ENCODE assay signal across 15 cellular contexts in genomic region chr16:50252874-50253510, GRCh38.
"Had no signal": no experiment of that assay in that cellular context is flagged by ENCODE, and none has a peak within 500 bp of the region (broad histone marks: within the 10 kb centered on the region; RNA-seq: fewer than 3 reads in every experiment).

No MANE protein-coding gene starts in this region.

- ATAC-seq: activated CD4-positive, CD25-positive, alpha-beta regulatory T cell treated with anti-CD3 and anti-CD28 coated beads, Interleukin-2, amount 50 U/mL, for 24 hours; esophagus mucosa; left lung; stimulated activated naive B cell treated with anti-CD40 and anti-IgM and Interleukin-4, amounts not matched to agents 10 μg/mL and 1 μg/mL and 100 μg/mL, for 72 hours had no signal

- H3K27me3 ChIP-seq: adrenal gland, left lung, sigmoid colon, tibial nerve had no signal

- H3K27ac Mint-ChIP-seq: activated T-cell treated with anti-CD3 and anti-CD28 coated beads, Interleukin-2, amount 50 U/mL, for 24 hours; memory B cell; stimulated activated naive B cell treated with anti-CD40 and anti-IgM and Interleukin-4, amounts not matched to agents 10 μg/mL and 1 μg/mL and 100 μg/mL, for 72 hours; T-helper 2 cell treated with Interferon-gamma antibody and Interleukin-4, amounts not matched to agents 5 μg/mL and 100 μg/mL, for 36 hours had no signal

- H3K9me3 Mint-ChIP-seq: activated T-cell treated with anti-CD3 and anti-CD28 coated beads, Interleukin-2, amount 50 U/mL, for 24 hours; memory B cell; stimulated activated naive B cell treated with anti-CD40 and anti-IgM and Interleukin-4, amounts not matched to agents 10 μg/mL and 1 μg/mL and 100 μg/mL, for 72 hours; T-helper 2 cell treated with Interferon-gamma antibody and Interleukin-4, amounts not matched to agents 5 μg/mL and 100 μg/mL, for 36 hours had no signal

- H3K4me3 ChIP-seq: adrenal gland, left lung, sigmoid colon, tibial nerve had no signal

- DNase-seq: activated effector memory CD4-positive, alpha-beta T cell treated with Interleukin-2 at 50 U/mL for 16 hours; activated naive CD4-positive, alpha-beta T cell treated with anti-CD3 and anti-CD28 coated beads, Interleukin-2, amount 50 U/mL, for 16 hours; activated T-cell treated with anti-CD3 and anti-CD28 coated beads, Interleukin-2, amount 50 U/mL, for 24 hours; left lung; sigmoid colon; stimulated activated CD4-positive, alpha-beta T cell treated with anti-CD3 and anti-CD28 coated beads, Interleukin-2, amount 100 ng/mL, for 48 hours; stimulated activated naive B cell treated with anti-CD40 and anti-IgM and Interleukin-4, amounts not matched to agents 10 μg/mL and 1 μg/mL and 100 μg/mL, for 72 hours; SW 1271 had no signal

- H3K27me3 Mint-ChIP-seq: activated T-cell treated with anti-CD3 and anti-CD28 coated beads, Interleukin-2, amount 50 U/mL, for 24 hours; memory B cell; progenitor cell of endocrine pancreas; stimulated activated naive B cell treated with anti-CD40 and anti-IgM and Interleukin-4, amounts not matched to agents 10 μg/mL and 1 μg/mL and 100 μg/mL, for 72 hours had no signal

- H3K36me3 ChIP-seq: adrenal gland, left lung, sigmoid colon, tibial nerve had no signal

- H3K36me3 Mint-ChIP-seq: memory B cell; stimulated activated naive B cell treated with anti-CD40 and anti-IgM and Interleukin-4, amounts not matched to agents 10 μg/mL and 1 μg/mL and 100 μg/mL, for 72 hours had no signal

- H3K4me3 Mint-ChIP-seq: activated T-cell treated with anti-CD3 and anti-CD28 coated beads, Interleukin-2, amount 50 U/mL, for 24 hours; memory B cell; stimulated activated naive B cell treated with anti-CD40 and anti-IgM and Interleukin-4, amounts not matched to agents 10 μg/mL and 1 μg/mL and 100 μg/mL, for 72 hours; T-helper 2 cell treated with Interferon-gamma antibody and Interleukin-4, amounts not matched to agents 5 μg/mL and 100 μg/mL, for 36 hours had no signal

- H3K4me1 ChIP-seq: adrenal gland, sigmoid colon had no signal

- H3K27ac ChIP-seq: adrenal gland, sigmoid colon had no signal

- H3K9me3 ChIP-seq: adrenal gland, left lung, sigmoid colon, tibial nerve had no signal
